Comparison of ENCODE assay signal across 22 cellular contexts in the genomic region with DNA sequence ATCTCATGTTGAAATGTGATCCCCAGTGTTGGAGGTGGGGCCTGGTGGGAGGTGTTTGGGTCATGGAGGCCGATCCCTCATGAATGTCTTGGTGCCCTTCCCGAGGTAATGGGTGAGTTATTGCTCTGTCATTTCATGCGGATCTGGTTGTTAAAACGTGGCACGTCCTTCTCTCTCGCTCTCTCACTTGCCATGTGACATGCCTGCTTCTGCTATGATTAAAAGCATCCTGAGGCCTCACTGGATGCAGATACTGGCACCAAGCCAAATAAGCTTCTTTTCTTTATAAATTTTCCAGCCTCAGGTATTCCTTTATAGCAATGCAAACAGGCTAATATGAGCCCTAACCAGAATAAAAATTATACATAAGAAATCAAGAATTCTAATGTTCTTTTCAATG.
"Had no signal": no experiment of that assay in that cellular context is flagged by ENCODE, and none has a peak within 500 bp of the region (broad histone marks: within the 10 kb centered on the region; RNA-seq: fewer than 3 reads in every experiment).

No MANE protein-coding gene starts in this region.

- H3K9me3 ChIP-seq: left ventricle myocardium inferior, right atrium auricular region, spleen, thoracic aorta had no signal

- H3K4me3 ChIP-seq: left ventricle myocardium inferior, right atrium auricular region, spleen had no signal

- H3K9ac ChIP-seq: parathyroid adenoma had no signal

- H3K27me3 ChIP-seq: right atrium auricular region, spleen had no signal

- H2AFZ ChIP-seq: parathyroid adenoma had no signal

- DNase-seq: activated CD4-positive, alpha-beta memory T cell treated with anti-CD3 and anti-CD28 coated beads, Interleukin-2, amount 10 ng/mL, durations not matched to agents 7 days and 5 days; activated CD4-positive, alpha-beta T cell treated with anti-CD3 and anti-CD28 coated beads for 1 hour; activated CD4-positive, alpha-beta T cell treated with anti-CD3 and anti-CD28 coated beads, Interleukin-2, amount 10 ng/mL, durations not matched to agents 7 days and 5 days; activated CD8-positive, alpha-beta memory T cell treated with anti-CD3 and anti-CD28 coated beads, Interleukin-2, amount 50 U/mL, for 48 hours; activated gamma-delta T cell treated with Interleukin-2 at 50 U/mL for 16 hours; activated naive CD4-positive, alpha-beta T cell treated with anti-CD3 and anti-CD28 coated beads, Interleukin-2, amount 50 U/mL, for 16 hours; activated T-cell treated with anti-CD3 and anti-CD28 coated beads, Interleukin-2, amount 50 U/mL, for 24 hours; amygdala; central memory CD4-positive, alpha-beta T cell; dermis blood vessel endothelial cell; effector CD4-positive, alpha-beta T cell; glutamatergic neuron; left ventricle myocardium inferior; naive thymus-derived CD4-positive, alpha-beta T cell; spleen; stimulated activated naive CD4-positive, alpha-beta T cell treated with Interleukin-2 at 50 U/mL for 16 hours; T-helper 17 cell; T1000 had no signal

- H3K4me1 ChIP-seq: parathyroid adenoma had no signal

- ATAC-seq: naive thymus-derived CD4-positive, alpha-beta T cell; T-helper 17 cell had no signal

- H3K27ac ChIP-seq: epithelial cell of prostate, left ventricle myocardium inferior, parathyroid adenoma, right atrium auricular region, spleen had no signal

- H3K79me2 ChIP-seq: parathyroid adenoma had no signal
